Comparison of ENCODE assay signal across 22 cellular contexts in genomic region chr9:26710008-26710407, GRCh38.
"Had no signal": no experiment of that assay in that cellular context is flagged by ENCODE, and none has a peak within 500 bp of the region (broad histone marks: within the 10 kb centered on the region; RNA-seq: fewer than 3 reads in every experiment).

No MANE protein-coding gene starts in this region.

- H3K36me3 Mint-ChIP-seq: mesothelial cell of epicardium had no signal

- H3K4me3 Mint-ChIP-seq: mesothelial cell of epicardium had no signal

- H3K4me1 Mint-ChIP-seq: mesothelial cell of epicardium had no signal

- H3K27ac ChIP-seq: coronary artery, dorsolateral prefrontal cortex, epithelial cell of prostate, esophagus squamous epithelium, gastrocnemius medialis, heart right ventricle, left lung, lower lobe of right lung had no signal

- H3K27me3 ChIP-seq: esophagus squamous epithelium, gastrocnemius medialis, heart right ventricle, left lung had no signal

- ATAC-seq: esophagus mucosa, gastrocnemius medialis, heart right ventricle, left cardiac atrium, left lung, left ventricle myocardium superior, lower lobe of right lung had no signal

- H3K9me3 ChIP-seq: esophagus squamous epithelium, gastrocnemius medialis, heart right ventricle, left lung, lower lobe of right lung had no signal

- H3K36me3 ChIP-seq: esophagus squamous epithelium, gastrocnemius medialis, heart right ventricle, left lung, lower lobe of right lung had no signal

- H3K27ac Mint-ChIP-seq: mesothelial cell of epicardium had no signal

- H3K9me3 Mint-ChIP-seq: mesothelial cell of epicardium had no signal

- H3K4me1 ChIP-seq: esophagus squamous epithelium, gastrocnemius medialis, heart right ventricle, left lung, lower lobe of right lung had no signal

- H3K4me3 ChIP-seq: coronary artery, dorsolateral prefrontal cortex, esophagus squamous epithelium, gastrocnemius medialis, heart right ventricle, left lung, lower lobe of right lung had no signal

- DNase-seq: dermis blood vessel endothelial cell; dorsolateral prefrontal cortex; effector CD4-positive, alpha-beta T cell; effector memory CD4-positive, alpha-beta T cell; erythroblast; esophagus squamous epithelium; foreskin fibroblast; foreskin melanocyte; gastrocnemius medialis; glutamatergic neuron; head of caudate nucleus; heart right ventricle; hippocampal formation; left cardiac atrium; left lung; left ventricle myocardium superior; lower lobe of right lung; mesenchymal stem cell had no signal
